In the genomic region with DNA sequence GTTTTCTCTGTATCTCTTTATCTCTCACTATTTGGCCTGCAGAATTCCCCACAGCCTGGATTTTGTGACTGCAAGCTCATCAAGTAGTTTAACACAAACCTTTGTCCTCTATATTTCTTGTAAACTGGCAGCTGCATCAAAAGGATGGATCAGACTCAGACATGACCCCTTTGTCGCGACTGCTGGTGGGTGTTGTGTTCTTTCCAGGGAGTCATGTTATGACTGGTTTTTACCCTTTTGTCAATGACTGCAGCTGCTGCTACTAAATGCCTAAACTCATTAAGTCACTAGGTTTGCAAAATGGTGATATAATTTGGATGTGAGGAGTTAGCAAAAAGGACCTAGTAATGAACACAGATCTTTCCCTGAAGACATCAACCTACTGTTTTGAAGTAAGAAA, we compare ENCODE assay signal across 15 cellular contexts. TPM values are rescaled to one million over a fixed set of nuclear protein-coding genes. Genes with fewer than 3 reads are reported as not detected.
DNase-seq lines count a peak whose midpoint lies in the region; ATAC-seq and TF ChIP-seq lines count a peak whose summit lies in the region.
"Had no signal": no experiment of that assay in that cellular context is flagged by ENCODE, and none has a peak within 500 bp of the region (broad histone marks: within the 10 kb centered on the region; RNA-seq: fewer than 3 reads in every experiment).

No MANE protein-coding gene starts in this region.

- peaks cover 63% of the 10 kb centered on the region for H3K36me3 Mint-ChIP-seq in T-cell
- peaks cover 33 to 34% of the 10 kb centered on the region in 2 donors for H3K36me3 Mint-ChIP-seq in activated naive CD4-positive, alpha-beta T cell treated with anti-CD3 and anti-CD28 coated beads, Interleukin-2, amount 50 U/mL, for 72 hours
- peaks cover 62% of the 10 kb centered on the region for H3K36me3 Mint-ChIP-seq in stimulated activated effector memory CD8-positive, alpha-beta T cell treated with anti-CD3 and anti-CD28 coated beads, Interleukin-12 subunit alpha, Interleukin-12 subunit beta, amount 100 ng/mL, for 72 hours
- peaks cover 33% of the 10 kb centered on the region for H3K36me3 Mint-ChIP-seq in neural progenitor cell

- H4K20me1 ChIP-seq in neural progenitor cell (ENCODE audit: low read depth) = no peaks in the 10 kb centered on the region

- DNase-seq in activated T-cell treated with anti-CD3 and anti-CD28 coated beads for 48 hours (ENCODE audit: low read depth) = peak; percentile 31
- DNase-seq in activated T-cell treated with anti-CD3 and anti-CD28 coated beads for 4 hours = no peak
- no peak for DNase-seq in T-cell
- peak in 1 of 2 donors; percentile 31 for DNase-seq in activated naive CD4-positive, alpha-beta T cell treated with anti-CD3 and anti-CD28 coated beads, Interleukin-2, amount 50 U/mL, for 72 hours (ENCODE audit: low spot score in 2 of 2)
- DNase-seq in stimulated activated effector memory CD8-positive, alpha-beta T cell treated with anti-CD3 and anti-CD28 coated beads, Interleukin-12 subunit alpha, Interleukin-12 subunit beta, amount 100 ng/mL, for 72 hours (ENCODE audit: low spot score in 2 of 2) = no peak
- no peak for DNase-seq in neural progenitor cell (ENCODE audit: low spot score)
- DNase-seq in germinal center (ENCODE audit: low spot score) = no peak
- no peak for DNase-seq in heart left ventricle
- DNase-seq: islet precursor cell, NCI-H2081, NCI-H524 treated with DMSO at 0.1 percent for 48 hours, substantia nigra had no signal

- 87 to 96% (median 91%) methylated on average over 2 of the region's 2 CpGs for WGBS in heart left ventricle, 4 donors

- H3F3A ChIP-seq in neural progenitor cell (ENCODE audit: low read depth) = no peaks in the 10 kb centered on the region

- H3K27ac Mint-ChIP-seq in T-cell (peak overlapping the region; percentile 28 to 71), neural progenitor cell (no peak overlapping the region)
- H3K27ac Mint-ChIP-seq in activated naive CD4-positive, alpha-beta T cell treated with anti-CD3 and anti-CD28 coated beads, Interleukin-2, amount 50 U/mL, for 72 hours = peak overlapping the region; percentile 54 to 96
- peak overlapping the region; percentile 82 for H3K27ac Mint-ChIP-seq in stimulated activated effector memory CD8-positive, alpha-beta T cell treated with anti-CD3 and anti-CD28 coated beads, Interleukin-12 subunit alpha, Interleukin-12 subunit beta, amount 100 ng/mL, for 72 hours

- H3K4me1 ChIP-seq in neural progenitor cell (no peaks in the 10 kb centered on the region), heart left ventricle (peaks cover 0 to 5% (median 0%) of the 10 kb centered on the region in 12 donors)
- H3K4me1 ChIP-seq: HAP-1 had no signal

- H2AFZ ChIP-seq in neural progenitor cell (replicated peaks) = no peak overlapping the region

- intact Hi-C loops in heart left ventricle (cut with DNase I) = no loop called here

- H3K79me2 ChIP-seq in neural progenitor cell (ENCODE audit: low read depth) = peaks cover 9% of the 10 kb centered on the region

- H3K9me3 Mint-ChIP-seq in T-cell (no peaks in the 10 kb centered on the region), neural progenitor cell (no peaks in the 10 kb centered on the region)
- H3K9me3 Mint-ChIP-seq in activated naive CD4-positive, alpha-beta T cell treated with anti-CD3 and anti-CD28 coated beads, Interleukin-2, amount 50 U/mL, for 72 hours = no peaks in the 10 kb centered on the region
- no peaks in the 10 kb centered on the region for H3K9me3 Mint-ChIP-seq in stimulated activated effector memory CD8-positive, alpha-beta T cell treated with anti-CD3 and anti-CD28 coated beads, Interleukin-12 subunit alpha, Interleukin-12 subunit beta, amount 100 ng/mL, for 72 hours
- H3K9me3 Mint-ChIP-seq: central memory CD8-positive, alpha-beta T cell had no signal

- H3K4me2 ChIP-seq in neural progenitor cell = no peak overlapping the region

- no peak for TF ChIP-seq POLR2A in heart left ventricle (IDR thresholded peaks at IDR 0.05)

- H3K36me3 ChIP-seq in neural progenitor cell = peaks cover 3% of the 10 kb centered on the region
- peaks cover 0 to 98% (median 90%) of the 10 kb centered on the region in 9 donors for H3K36me3 ChIP-seq in heart left ventricle

- H3K27me3 ChIP-seq in neural progenitor cell (no peaks in the 10 kb centered on the region), heart left ventricle (no peaks in the 10 kb centered on the region)

- no peak overlapping the region for H3K4me3 ChIP-seq in neural progenitor cell
- H3K4me3 ChIP-seq in heart left ventricle = no peak overlapping the region
- H3K4me3 ChIP-seq: HAP-1, K562 had no signal

- H3K4me3 Mint-ChIP-seq in T-cell (no peak overlapping the region), neural progenitor cell (no peak overlapping the region)
- no peak overlapping the region for H3K4me3 Mint-ChIP-seq in stimulated activated effector memory CD8-positive, alpha-beta T cell treated with anti-CD3 and anti-CD28 coated beads, Interleukin-12 subunit alpha, Interleukin-12 subunit beta, amount 100 ng/mL, for 72 hours
- H3K4me3 Mint-ChIP-seq: central memory CD8-positive, alpha-beta T cell had no signal

- no peak for ATAC-seq in T-cell (replicated peaks in 1 of 4)
- ATAC-seq in activated naive CD4-positive, alpha-beta T cell treated with anti-CD3 and anti-CD28 coated beads, Interleukin-2, amount 50 U/mL, for 72 hours = peak; percentile 63 to 93
- peak; percentile 90 for ATAC-seq in stimulated activated effector memory CD8-positive, alpha-beta T cell treated with anti-CD3 and anti-CD28 coated beads, Interleukin-12 subunit alpha, Interleukin-12 subunit beta, amount 100 ng/mL, for 72 hours
- no peak for ATAC-seq in heart left ventricle
- ATAC-seq: K562 had no signal

- no peak overlapping the region for H3K9ac ChIP-seq in neural progenitor cell

- H3K27ac ChIP-seq in neural progenitor cell (no peak overlapping the region), heart left ventricle (no peak overlapping the region)

- H3K4me1 Mint-ChIP-seq in T-cell = peaks cover 7 to 13% (median 10%) of the 10 kb centered on the region in 3 donors
- H3K4me1 Mint-ChIP-seq in stimulated activated effector memory CD8-positive, alpha-beta T cell treated with anti-CD3 and anti-CD28 coated beads, Interleukin-12 subunit alpha, Interleukin-12 subunit beta, amount 100 ng/mL, for 72 hours = peaks cover 17% of the 10 kb centered on the region
- no peaks in the 10 kb centered on the region for H3K4me1 Mint-ChIP-seq in neural progenitor cell

- CTCF ChIA-PET in T-cell (lab: Charles Lee) = interaction anchor here in 1 of 2 donors (0.6 kb wide), 1 partner anchor 9 kb away, joined by 3 read pairs; no protein-coding TSS in a partner anchor

- POLR2A ChIA-PET in T-cell (lab: Charles Lee) = interaction anchor here (0.5 to 1.1 kb wide), 2 partner anchors 12 to 83 kb away, joined by 4 read pairs; no protein-coding TSS in a partner anchor

- H3K27me3 Mint-ChIP-seq in T-cell = no peaks in the 10 kb centered on the region
- H3K27me3 Mint-ChIP-seq in neural progenitor cell (ENCODE audit: insufficient read depth, low read depth) = peaks cover 2% of the 10 kb centered on the region
- H3K27me3 Mint-ChIP-seq: central memory CD8-positive, alpha-beta T cell had no signal

- H3K9me3 ChIP-seq in neural progenitor cell (ENCODE audit: low read depth) (no peaks in the 10 kb centered on the region), heart left ventricle (no peaks in the 10 kb centered on the region)
- H3K9me3 ChIP-seq: HAP-1 had no signal

- no peak for TF ChIP-seq CTCF in neural progenitor cell (IDR thresholded peaks at IDR 0.05)
- TF ChIP-seq CTCF in heart left ventricle (IDR thresholded peaks at IDR 0.05) = no peak

RNA-seq across cellular contexts. Expression of a gene that starts 10.2 kb away (rescaled TPM):
- 100 to 1,000 TPM in 4 of 5 donors, 10 to 100 TPM in 1; 81.7 to 115 (median 106) TPM for total RNA-seq in T-cell
- total RNA-seq in activated naive CD4-positive, alpha-beta T cell treated with anti-CD3 and anti-CD28 coated beads, Interleukin-2, amount 50 U/mL, for 72 hours = 100 to 1,000 TPM; 144 to 147 TPM
- 154 and 212 TPM in 2 replicates for total RNA-seq in neural progenitor cell (ENCODE audit: low replicate concordance)
- total RNA-seq in heart left ventricle = 100 to 1,000 TPM in 1 of 9 donors, 10 to 100 TPM in 8; 56.7 to 100 (median 83.3) TPM
- 10 to 100 TPM; 43.0 to 80.9 TPM for polyA plus RNA-seq in heart left ventricle

RNA-seq across cellular contexts. Expression of a gene that starts 22.2 kb away (rescaled TPM):
- total RNA-seq in T-cell = 100 to 1,000 TPM; 115 to 169 (median 129) TPM
- 100 to 1,000 TPM; 132 to 142 TPM for total RNA-seq in activated naive CD4-positive, alpha-beta T cell treated with anti-CD3 and anti-CD28 coated beads, Interleukin-2, amount 50 U/mL, for 72 hours
- 90.4 and 107 TPM in 2 replicates for total RNA-seq in neural progenitor cell (ENCODE audit: low replicate concordance)
- 10 to 100 TPM; 34.2 to 75.1 (median 48.6) TPM for total RNA-seq in heart left ventricle
- polyA plus RNA-seq in heart left ventricle = 10 to 100 TPM; 97.5 to 97.8 TPM

Comparison
In these comparisons a context has a peak if more than half of its experiments do, and no peak if none do; other contexts are left out.
1. ATAC-seq: peak in activated naive CD4-positive, alpha-beta T cell treated with anti-CD3 and anti-CD28 coated beads, Interleukin-2, amount 50 U/mL, for 72 hours (2 of 2) and stimulated activated effector memory CD8-positive, alpha-beta T cell treated with anti-CD3 and anti-CD28 coated beads, Interleukin-12 subunit alpha, Interleukin-12 subunit beta, amount 100 ng/mL, for 72 hours (single experiment); none in T-cell (0 of 4) and heart left ventricle (0 of 4).